ENCODE assay signal across 24 cellular contexts in genomic region chr5:19767987-19768386, GRCh38.
"Had no signal": no experiment of that assay in that cellular context is flagged by ENCODE, and none has a peak within 500 bp of the region (broad histone marks: within the 10 kb centered on the region; RNA-seq: fewer than 3 reads in every experiment).

No MANE protein-coding gene starts in this region.

- H3K9me3 ChIP-seq: body of pancreas, lower lobe of right lung, vagina had no signal

- H3K4me1 Mint-ChIP-seq: activated naive CD8-positive, alpha-beta T cell treated with anti-CD3 and anti-CD28 coated beads for 36 hours; activated T-helper 17 cell treated with anti-CD3 and anti-CD28 coated beads, Interleukin-2, amount 50 U/mL, for 72 hours; naive thymus-derived CD8-positive, alpha-beta T cell; stimulated activated naive B cell treated with anti-CD40 and anti-IgM and Interleukin-4, amounts not matched to agents 10 μg/mL and 1 μg/mL and 100 μg/mL, for 72 hours; T-cell had no signal

- H3K27ac Mint-ChIP-seq: activated naive CD8-positive, alpha-beta T cell treated with anti-CD3 and anti-CD28 coated beads for 36 hours; activated T-cell treated with anti-CD3 and anti-CD28 coated beads, Interleukin-2, amount 50 U/mL, for 24 hours; activated T-helper 17 cell treated with anti-CD3 and anti-CD28 coated beads, Interleukin-2, amount 50 U/mL, for 72 hours; mesothelial cell of epicardium; naive thymus-derived CD8-positive, alpha-beta T cell; neural progenitor cell; stimulated activated naive B cell treated with anti-CD40 and anti-IgM and Interleukin-4, amounts not matched to agents 10 μg/mL and 1 μg/mL and 100 μg/mL, for 72 hours; T-cell had no signal

- H3K9me3 Mint-ChIP-seq: neural progenitor cell had no signal

- H3K27me3 ChIP-seq: body of pancreas, hepatocyte, neural progenitor cell, vagina had no signal

- DNase-seq: activated CD4-positive, alpha-beta T cell treated with anti-CD3 and anti-CD28 coated beads for 1 hour; activated naive CD4-positive, alpha-beta T cell treated with Interleukin-2 at 50 U/mL for 16 hours; activated naive CD8-positive, alpha-beta T cell treated with anti-CD3 and anti-CD28 coated beads for 36 hours; activated T-cell treated with anti-CD3 and anti-CD28 coated beads, Interleukin-2, amount 50 U/mL, for 24 hours; amniotic stem cell; body of pancreas; erythroblast; foreskin melanocyte; glutamatergic neuron; lower lobe of right lung; naive thymus-derived CD8-positive, alpha-beta T cell; posterior cingulate gyrus; stimulated activated CD4-positive, alpha-beta T cell treated with anti-CD3 and anti-CD28 coated beads, Interleukin-2, amount 100 ng/mL, for 48 hours; stimulated activated CD8-positive, alpha-beta memory T cell treated with anti-CD3 and anti-CD28 coated beads, Interleukin-4, amount 100 ng/mL, for 48 hours; stimulated activated naive B cell treated with anti-CD40 and anti-IgM and Interleukin-4, amounts not matched to agents 10 μg/mL and 1 μg/mL and 100 μg/mL, for 72 hours; T-cell; trophoblast cell; WERI-Rb-1 had no signal

- H3K4me3 ChIP-seq: body of pancreas, hepatocyte, lower lobe of right lung, neural progenitor cell, vagina had no signal

- H3K36me3 ChIP-seq: lower lobe of right lung, neural progenitor cell, vagina, WERI-Rb-1 had no signal

- H3K4me1 ChIP-seq: body of pancreas, lower lobe of right lung, vagina had no signal

- H3K27ac ChIP-seq: body of pancreas, hepatocyte, lower lobe of right lung, neural progenitor cell, vagina, WERI-Rb-1 had no signal

- FAIRE-seq: TTC549 had no signal

- H3K9ac ChIP-seq: neural progenitor cell had no signal

- H3K27me3 Mint-ChIP-seq: activated naive CD8-positive, alpha-beta T cell treated with anti-CD3 and anti-CD28 coated beads for 36 hours; activated T-cell treated with anti-CD3 and anti-CD28 coated beads, Interleukin-2, amount 50 U/mL, for 24 hours; activated T-helper 17 cell treated with anti-CD3 and anti-CD28 coated beads, Interleukin-2, amount 50 U/mL, for 72 hours; naive thymus-derived CD8-positive, alpha-beta T cell; stimulated activated naive B cell treated with anti-CD40 and anti-IgM and Interleukin-4, amounts not matched to agents 10 μg/mL and 1 μg/mL and 100 μg/mL, for 72 hours; T-cell had no signal

- H3K36me3 Mint-ChIP-seq: activated naive CD8-positive, alpha-beta T cell treated with anti-CD3 and anti-CD28 coated beads for 36 hours; mesothelial cell of epicardium; neural progenitor cell; stimulated activated naive B cell treated with anti-CD40 and anti-IgM and Interleukin-4, amounts not matched to agents 10 μg/mL and 1 μg/mL and 100 μg/mL, for 72 hours; T-cell had no signal

- H3K4me3 Mint-ChIP-seq: activated naive CD8-positive, alpha-beta T cell treated with anti-CD3 and anti-CD28 coated beads for 36 hours; activated T-cell treated with anti-CD3 and anti-CD28 coated beads, Interleukin-2, amount 50 U/mL, for 24 hours; activated T-helper 17 cell treated with anti-CD3 and anti-CD28 coated beads, Interleukin-2, amount 50 U/mL, for 72 hours; mesothelial cell of epicardium; naive thymus-derived CD8-positive, alpha-beta T cell; neural progenitor cell; stimulated activated naive B cell treated with anti-CD40 and anti-IgM and Interleukin-4, amounts not matched to agents 10 μg/mL and 1 μg/mL and 100 μg/mL, for 72 hours; T-cell had no signal
